ENCODE assay signal across 22 cellular contexts in genomic region chr11:82403640-82404305, GRCh38.
"Had no signal": no experiment of that assay in that cellular context is flagged by ENCODE, and none has a peak within 500 bp of the region (broad histone marks: within the 10 kb centered on the region; RNA-seq: fewer than 3 reads in every experiment).

No MANE protein-coding gene starts in this region.

- H3K4me3 Mint-ChIP-seq: activated CD4-positive, alpha-beta memory T cell treated with anti-CD3 and anti-CD28 coated beads for 36 hours; activated CD4-positive, alpha-beta T cell treated with anti-CD3 and anti-CD28 coated beads for 36 hours; activated CD4-positive, alpha-beta T cell treated with anti-CD3 and anti-CD28 coated beads, Interleukin-2, amount 10 ng/mL, durations not matched to agents 24 days and 14 days; activated CD8-positive, alpha-beta memory T cell treated with anti-CD3 and anti-CD28 coated beads, Interleukin-2, amount 10 ng/mL, durations not matched to agents 7 days and 5 days; activated CD8-positive, alpha-beta T cell treated with anti-CD3 and anti-CD28 coated beads, Interleukin-2, amount 10 ng/mL, durations not matched to agents 7 days and 5 days; activated naive CD4-positive, alpha-beta T cell treated with anti-CD3 and anti-CD28 coated beads for 36 hours; activated naive CD4-positive, alpha-beta T cell treated with anti-CD3 and anti-CD28 coated beads, Interleukin-2, amount 50 U/mL, for 24 hours; activated naive CD8-positive, alpha-beta T cell treated with anti-CD3 and anti-CD28 coated beads for 36 hours; brain had no signal

- ATAC-seq: activated CD4-positive, alpha-beta T cell treated with anti-CD3 and anti-CD28 coated beads for 36 hours; activated CD8-positive, alpha-beta memory T cell treated with anti-CD3 and anti-CD28 coated beads, Interleukin-2, amount 10 ng/mL, durations not matched to agents 7 days and 5 days; activated CD8-positive, alpha-beta T cell treated with anti-CD3 and anti-CD28 coated beads, Interleukin-2, amount 10 ng/mL, durations not matched to agents 7 days and 5 days; gastroesophageal sphincter had no signal

- H3K27ac Mint-ChIP-seq: activated CD4-positive, alpha-beta memory T cell treated with anti-CD3 and anti-CD28 coated beads for 36 hours; activated CD4-positive, alpha-beta T cell treated with anti-CD3 and anti-CD28 coated beads for 36 hours; activated CD4-positive, alpha-beta T cell treated with anti-CD3 and anti-CD28 coated beads, Interleukin-2, amount 10 ng/mL, durations not matched to agents 24 days and 14 days; activated CD8-positive, alpha-beta memory T cell treated with anti-CD3 and anti-CD28 coated beads, Interleukin-2, amount 10 ng/mL, durations not matched to agents 7 days and 5 days; activated CD8-positive, alpha-beta T cell treated with anti-CD3 and anti-CD28 coated beads, Interleukin-2, amount 10 ng/mL, durations not matched to agents 7 days and 5 days; activated naive CD4-positive, alpha-beta T cell treated with anti-CD3 and anti-CD28 coated beads for 36 hours; activated naive CD4-positive, alpha-beta T cell treated with anti-CD3 and anti-CD28 coated beads, Interleukin-2, amount 50 U/mL, for 24 hours; activated naive CD8-positive, alpha-beta T cell treated with anti-CD3 and anti-CD28 coated beads for 36 hours; brain had no signal

- DNase-seq: activated CD4-positive, alpha-beta memory T cell treated with anti-CD3 and anti-CD28 coated beads for 36 hours; activated CD4-positive, alpha-beta T cell treated with anti-CD3 and anti-CD28 coated beads for 36 hours; activated CD4-positive, alpha-beta T cell treated with anti-CD3 and anti-CD28 coated beads, Interleukin-2, amount 10 ng/mL, durations not matched to agents 24 days and 14 days; activated CD4-positive, CD25-positive, alpha-beta regulatory T cell; activated CD4-positive, CD25-positive, alpha-beta regulatory T cell treated with anti-CD3 and anti-CD28 coated beads, Interleukin-2, amount 50 U/mL, for 72 hours; activated CD8-positive, alpha-beta memory T cell treated with anti-CD3 and anti-CD28 coated beads, Interleukin-2, amount 10 ng/mL, durations not matched to agents 7 days and 5 days; activated CD8-positive, alpha-beta memory T cell treated with anti-CD3 and anti-CD28 coated beads, Interleukin-2, amount 50 U/mL, for 4 hours; activated CD8-positive, alpha-beta T cell treated with anti-CD3 and anti-CD28 coated beads, Interleukin-2, amount 10 ng/mL, durations not matched to agents 7 days and 5 days; activated naive CD4-positive, alpha-beta T cell treated with anti-CD3 and anti-CD28 coated beads for 36 hours; activated naive CD8-positive, alpha-beta T cell treated with anti-CD3 and anti-CD28 coated beads for 36 hours; activated T-cell treated with anti-CD3 and anti-CD28 coated beads, Interleukin-2, amount 50 U/mL, for 1 hour; activated T-cell treated with anti-CD3 and anti-CD28 coated beads, Interleukin-2, amount 50 U/mL, for 48 hours; central memory CD4-positive, alpha-beta T cell; cerebellar nuclear complex; colonic mucosa; effector CD8-positive, alpha-beta T cell; esophagus squamous epithelium; foreskin melanocyte; T-helper 2 cell had no signal

- H3K27me3 Mint-ChIP-seq: activated CD4-positive, alpha-beta memory T cell treated with anti-CD3 and anti-CD28 coated beads for 36 hours; activated CD4-positive, alpha-beta T cell treated with anti-CD3 and anti-CD28 coated beads for 36 hours; activated CD4-positive, alpha-beta T cell treated with anti-CD3 and anti-CD28 coated beads, Interleukin-2, amount 10 ng/mL, durations not matched to agents 24 days and 14 days; activated CD8-positive, alpha-beta memory T cell treated with anti-CD3 and anti-CD28 coated beads, Interleukin-2, amount 10 ng/mL, durations not matched to agents 7 days and 5 days; activated naive CD4-positive, alpha-beta T cell treated with anti-CD3 and anti-CD28 coated beads, Interleukin-2, amount 50 U/mL, for 24 hours; activated naive CD8-positive, alpha-beta T cell treated with anti-CD3 and anti-CD28 coated beads for 36 hours had no signal

- H3K9me3 Mint-ChIP-seq: activated CD4-positive, alpha-beta memory T cell treated with anti-CD3 and anti-CD28 coated beads for 36 hours; brain had no signal

- H3K4me1 Mint-ChIP-seq: activated CD4-positive, alpha-beta T cell treated with anti-CD3 and anti-CD28 coated beads for 36 hours; activated CD4-positive, alpha-beta T cell treated with anti-CD3 and anti-CD28 coated beads, Interleukin-2, amount 10 ng/mL, durations not matched to agents 24 days and 14 days; activated CD8-positive, alpha-beta memory T cell treated with anti-CD3 and anti-CD28 coated beads, Interleukin-2, amount 10 ng/mL, durations not matched to agents 7 days and 5 days; activated naive CD4-positive, alpha-beta T cell treated with anti-CD3 and anti-CD28 coated beads, Interleukin-2, amount 50 U/mL, for 24 hours; activated naive CD8-positive, alpha-beta T cell treated with anti-CD3 and anti-CD28 coated beads for 36 hours; brain had no signal

- H3K36me3 Mint-ChIP-seq: activated CD4-positive, alpha-beta memory T cell treated with anti-CD3 and anti-CD28 coated beads for 36 hours; activated CD8-positive, alpha-beta memory T cell treated with anti-CD3 and anti-CD28 coated beads, Interleukin-2, amount 10 ng/mL, durations not matched to agents 7 days and 5 days; activated naive CD4-positive, alpha-beta T cell treated with anti-CD3 and anti-CD28 coated beads, Interleukin-2, amount 50 U/mL, for 24 hours; activated naive CD8-positive, alpha-beta T cell treated with anti-CD3 and anti-CD28 coated beads for 36 hours; brain had no signal
